ENCODE assay signal across 25 cellular contexts in the genomic region with DNA sequence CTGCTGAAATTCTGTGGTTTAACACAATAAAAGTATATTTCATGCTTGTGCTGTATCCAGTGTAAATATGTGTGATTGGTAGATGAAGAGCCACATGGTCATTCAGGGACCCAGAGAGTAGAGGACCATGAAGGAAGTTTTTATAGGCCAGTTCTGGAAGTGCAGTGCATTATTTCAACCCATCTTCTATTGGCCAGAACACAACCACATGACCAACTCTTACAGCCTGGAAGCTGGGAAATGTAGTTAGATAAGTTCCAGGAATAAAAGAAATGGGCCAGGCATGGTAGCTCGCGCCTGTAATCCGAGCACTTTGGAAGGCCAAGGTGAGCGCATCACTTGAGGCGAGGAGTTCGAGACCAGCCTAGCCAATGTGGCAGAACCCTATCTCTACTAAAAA. TPM values are rescaled to one million over a fixed set of nuclear protein-coding genes. Genes with fewer than 3 reads are reported as not detected.
A peak's percentile ranks its signal among the peaks of the same experiment; 100 is the strongest.
DNase-seq lines count a peak whose midpoint lies in the region; ATAC-seq, FAIRE-seq and TF ChIP-seq lines count a peak whose summit lies in the region.
"Had no signal": no experiment of that assay in that cellular context is flagged by ENCODE, and none has a peak within 500 bp of the region (broad histone marks: within the 10 kb centered on the region; RNA-seq: fewer than 3 reads in every experiment).

No MANE protein-coding gene starts in this region.

- H3K4me2 ChIP-seq in GM23338: no peak overlapping the region
- no peak overlapping the region for H3K4me2 ChIP-seq in K562 (ENCODE audit: insufficient read depth, low read length)
- H3K4me2 ChIP-seq: BLaER1 treated with 17β-estradiol and CSF1 and Interleukin-3, amounts not matched to agents 10 nM and 100 nM had no signal

- no peak overlapping the region for H3K9ac ChIP-seq in K562 (ENCODE audit: insufficient read depth in 1 of 2, low read depth in 2 of 2, low read length in 2 of 2)
- H3K9ac ChIP-seq: BLaER1 treated with 17β-estradiol and CSF1 and Interleukin-3, amounts not matched to agents 10 nM and 100 nM had no signal

- no TSS peak for BruUV-seq in K562 (replicated peaks; lab: Mats Ljungman, UMichigan)

- DNase-seq in GM23338 (ENCODE audit: low spot score) (peak; percentile 41), M059J (ENCODE audit: low read depth) (peak; percentile 9), K562 (ENCODE audit: extremely low read depth in 1 of 4, low spot score in 3 of 4) (no peak), islet precursor cell (peak; percentile 20), RCC 7860 (ENCODE audit: low spot score) (no peak), head of caudate nucleus (no peak)
- no peak for DNase-seq in activated naive CD4-positive, alpha-beta T cell treated with anti-CD3 and anti-CD28 coated beads, Interleukin-2, amount 10 ng/mL, durations not matched to agents 7 days and 5 days
- DNase-seq: AML-193; CD4-positive, alpha-beta T cell; GOT3; KBM-7; MG63; NCI-H2029; NCI-H446; NCI-H524 treated with DMSO at 0.1 percent for 48 hours; NCI-H774; RPMI8226; SHP77 had no signal

- peaks cover 3% of the 10 kb centered on the region for H3K27me3 Mint-ChIP-seq in GM23338 (ENCODE audit: insufficient read depth, low read depth, poor library complexity)
- no peaks in the 10 kb centered on the region for H3K27me3 Mint-ChIP-seq in activated naive CD4-positive, alpha-beta T cell treated with anti-CD3 and anti-CD28 coated beads, Interleukin-2, amount 10 ng/mL, durations not matched to agents 7 days and 5 days
- H3K27me3 Mint-ChIP-seq: CD4-positive, alpha-beta T cell had no signal

- intact Hi-C loops in K562 (cut with micrococcal nuclease) (no loop called here), head of caudate nucleus (cut with DNase I) (no loop called here)

- H3K9me1 ChIP-seq in K562 (ENCODE audit: control insufficient read depth, insufficient read depth, low read length): no peaks in the 10 kb centered on the region

- no peak for TF ChIP-seq EP300 in K562 (IDR thresholded peaks at IDR 0.05; ENCODE audit: low read length)

- TF ChIP-seq RAD21 in K562 (CRISPR knock-in tag; conservative IDR thresholded peaks at IDR 0.05 in 1 of 2, IDR thresholded peaks at IDR 0.05 in 1 of 2): no peak

- H3F3A ChIP-seq in GM23338 (replicated peaks; ENCODE audit: low read depth): no peaks in the 10 kb centered on the region

- no peaks in the 10 kb centered on the region for H3K9me3 Mint-ChIP-seq in GM23338
- H3K9me3 Mint-ChIP-seq in activated naive CD4-positive, alpha-beta T cell treated with anti-CD3 and anti-CD28 coated beads, Interleukin-2, amount 10 ng/mL, durations not matched to agents 7 days and 5 days: no peaks in the 10 kb centered on the region
- H3K9me3 Mint-ChIP-seq: CD4-positive, alpha-beta T cell had no signal

- WGBS in K562 (ENCODE audit: insufficient coverage, low coverage, missing lambda C conversion rate): 6% methylated on average over 6 of the region's 6 CpGs

- CTCF ChIA-PET in K562 (lab: Yijun Ruan, JAX; ENCODE audit: low intra/inter-chr PET ratio): no interaction called here
- CTCF ChIA-PET in activated naive CD4-positive, alpha-beta T cell treated with anti-CD3 and anti-CD28 coated beads, Interleukin-2, amount 10 ng/mL, durations not matched to agents 7 days and 5 days (lab: Charles Lee): interaction anchor here (1.5 kb wide), 1 partner anchor 10 kb away, joined by 7 read pairs; no protein-coding TSS in a partner anchor

- no peak overlapping the region for H3K4me3 Mint-ChIP-seq in GM23338
- no peak overlapping the region for H3K4me3 Mint-ChIP-seq in activated naive CD4-positive, alpha-beta T cell treated with anti-CD3 and anti-CD28 coated beads, Interleukin-2, amount 10 ng/mL, durations not matched to agents 7 days and 5 days
- H3K4me3 Mint-ChIP-seq: CD4-positive, alpha-beta T cell had no signal

- no peaks in the 10 kb centered on the region for H3K9me2 ChIP-seq in GM23338 (ENCODE audit: insufficient read depth)

- H3K9me3 ChIP-seq in K562 (replicated peaks; ENCODE audit: control insufficient read depth, insufficient read depth, low read depth, low read length): no peaks in the 10 kb centered on the region
- H3K9me3 ChIP-seq: BLaER1 treated with 17β-estradiol and CSF1 and Interleukin-3, amounts not matched to agents 10 nM and 100 nM; MG63 had no signal

- H2AFZ ChIP-seq in GM23338 (no peak overlapping the region), K562 (ENCODE audit: low read depth, low read length) (no peak overlapping the region)

- H3K79me2 ChIP-seq in GM23338 (replicated peaks; ENCODE audit: insufficient read depth): no peaks in the 10 kb centered on the region
- H3K79me2 ChIP-seq in K562 (ENCODE audit: control insufficient read depth, insufficient read depth, low read length): no peaks in the 10 kb centered on the region

- H3K36me3 ChIP-seq in GM23338 (ENCODE audit: insufficient read depth): no peaks in the 10 kb centered on the region
- no peaks in the 10 kb centered on the region for H3K36me3 ChIP-seq in K562 (ENCODE audit: control insufficient read depth, insufficient read depth, low read length)
- H3K36me3 ChIP-seq: BLaER1 treated with 17β-estradiol and CSF1 and Interleukin-3, amounts not matched to agents 10 nM and 100 nM; MG63 had no signal

- no peaks in the 10 kb centered on the region for H3K36me3 Mint-ChIP-seq in GM23338 (ENCODE audit: low read depth)
- no peaks in the 10 kb centered on the region for H3K36me3 Mint-ChIP-seq in activated naive CD4-positive, alpha-beta T cell treated with anti-CD3 and anti-CD28 coated beads, Interleukin-2, amount 10 ng/mL, durations not matched to agents 7 days and 5 days

- H3K4me3 ChIP-seq in GM23338: no peak overlapping the region
- H3K4me3 ChIP-seq in K562: no peak overlapping the region
- H3K4me3 ChIP-seq: BLaER1 treated with 17β-estradiol and CSF1 and Interleukin-3, amounts not matched to agents 10 nM and 100 nM; MG63 had no signal

- no peak overlapping the region for H3K27ac ChIP-seq in GM23338 (ENCODE audit: low read depth)
- H3K27ac ChIP-seq in K562 (ENCODE audit: extremely low read depth, low read depth, low read length): no peak overlapping the region
- H3K27ac ChIP-seq: BLaER1 treated with 17β-estradiol and CSF1 and Interleukin-3, amounts not matched to agents 10 nM and 100 nM; HL-60 had no signal

- FAIRE-seq in K562 (lab: Jason Lieb, UNC) (no peak), RCC 7860 (lab: Jason Lieb, UNC) (no peak)
- FAIRE-seq: A204.1, D721Med, G401.6, HepG2 had no signal

- in situ Hi-C loops in K562 (cut with MboI): no loop called here

- peaks cover 6% of the 10 kb centered on the region; the same call in 2 of the 3 replicates for H3K4me1 Mint-ChIP-seq in GM23338
- H3K4me1 Mint-ChIP-seq in activated naive CD4-positive, alpha-beta T cell treated with anti-CD3 and anti-CD28 coated beads, Interleukin-2, amount 10 ng/mL, durations not matched to agents 7 days and 5 days: peaks cover 2% of the 10 kb centered on the region

- no peak for TF ChIP-seq POLR2A in K562 (conservative IDR thresholded peaks at IDR 0.05)

- H4K20me1 ChIP-seq in GM23338 (replicated peaks; ENCODE audit: insufficient read depth) (no peaks in the 10 kb centered on the region), K562 (replicated peaks; ENCODE audit: control insufficient read depth, insufficient read depth, low read length) (no peaks in the 10 kb centered on the region)
- H4K20me1 ChIP-seq: BLaER1 treated with 17β-estradiol and CSF1 and Interleukin-3, amounts not matched to agents 10 nM and 100 nM had no signal

- H3K27me3 ChIP-seq in GM23338 (ENCODE audit: insufficient read depth) (no peaks in the 10 kb centered on the region), K562 (ENCODE audit: control insufficient read depth in 2 of 2, insufficient read depth in 2 of 2, low read length in 2 of 2) (peaks cover 6 to 10% of the 10 kb centered on the region in 2 experiments; a peak in 3 of 5 replicates)
- H3K27me3 ChIP-seq: BLaER1 treated with 17β-estradiol and CSF1 and Interleukin-3, amounts not matched to agents 10 nM and 100 nM; MG63 had no signal

- TF ChIP-seq CTCF in GM23338 (conservative IDR thresholded peaks at IDR 0.05; ENCODE audit: low read depth in 2 of 2) (no peak), K562 (IDR thresholded peaks at IDR 0.05 in 2 of 3, conservative IDR thresholded peaks at IDR 0.05 in 1 of 3; ENCODE audit: insufficient read depth in 2 of 3, low read depth in 1 of 3, low read length in 3 of 3) (no peak)

- H3K27ac Mint-ChIP-seq in GM23338: no peak overlapping the region
- H3K27ac Mint-ChIP-seq in activated naive CD4-positive, alpha-beta T cell treated with anti-CD3 and anti-CD28 coated beads, Interleukin-2, amount 10 ng/mL, durations not matched to agents 7 days and 5 days: no peak overlapping the region
- H3K27ac Mint-ChIP-seq: CD4-positive, alpha-beta T cell had no signal

- POLR2A ChIA-PET in K562 (lab: Yijun Ruan, JAX): interaction anchor here (0.5 kb wide), 1 partner anchor 1891 kb away, joined by 3 read pairs; no protein-coding TSS in a partner anchor

- ATAC-seq in GM23338 (peak; percentile 73), K562 (peak; percentile 83)
- ATAC-seq: HepG2 had no signal

- no peaks in the 10 kb centered on the region for H3K4me1 ChIP-seq in GM23338 (ENCODE audit: insufficient read depth)
- no peaks in the 10 kb centered on the region for H3K4me1 ChIP-seq in K562 (replicated peaks in 1 of 2; ENCODE audit: control insufficient read depth in 2 of 2, insufficient read depth in 2 of 2, low read length in 2 of 2)
- H3K4me1 ChIP-seq: BLaER1 treated with 17β-estradiol and CSF1 and Interleukin-3, amounts not matched to agents 10 nM and 100 nM had no signal

RNA-seq across cellular contexts. Expression of a gene that starts 21.4 kb away (rescaled TPM):
- total RNA-seq in GM23338 (2014; rRNA removed; shearing (Covaris generic)): 2.3 and 3.4 TPM in 2 replicates
- 0.63 and 0.70 TPM in 2 replicates for polyA plus RNA-seq in GM23338 (2016; fragmentation: Nextera tagmentation; extraction: Ambion mirVana)
- total RNA-seq in M059J (2014; rRNA removed; shearing (Covaris generic)): 2.1 and 2.7 TPM in 2 replicates
- total RNA-seq in K562 (2011; cell fraction: chromatin; rRNA removed; ENCODE audit: low replicate concordance): 0.09 and 0.19 TPM in 2 replicates
- total RNA-seq in K562 (2011; cell fraction: nucleolus; rRNA removed): under 0.01 and 0.13 TPM in 2 replicates
- 0.08 and 0.51 TPM in 2 replicates for total RNA-seq in K562 (2011; cell fraction: nucleoplasm; rRNA removed)
- total RNA-seq in K562 (2014; rRNA removed): 0.05 and 0.08 TPM in 2 replicates
- total RNA-seq in K562 (2014; rRNA removed; fragmentation: Illumina TruSeq; extraction: Trizol): 0.03 and 0.07 TPM in 2 replicates
- total RNA-seq in K562 (2015; rRNA removed; fragmentation: Illumina TruSeq; extraction: Trizol): under 0.01 TPM in 2 replicates
- 0.09 and 0.18 TPM in 2 replicates for total RNA-seq in K562 (2021)
- 0.09 and 0.14 TPM in 2 replicates for polyA plus RNA-seq in K562 (2011; rRNA removed)
- 0.03 and 0.04 TPM in 2 replicates for polyA plus RNA-seq in K562 (2011; cell fraction: cytosol; rRNA removed)
- 0.07 and 0.10 TPM in 2 replicates for polyA plus RNA-seq in K562 (2011; cell fraction: nucleus; rRNA removed)
- polyA plus RNA-seq in K562 (2012): 0.01 and 0.06 TPM in 2 replicates
- 0.03 and 0.07 TPM in 2 replicates for polyA plus RNA-seq in K562 (2014; fragmentation: Illumina TruSeq; extraction: Trizol)
- polyA plus RNA-seq in K562 (2014; fragmentation: Nextera tagmentation; extraction: Ambion mirVana): under 1 TPM in 1 of 2 experiments, not detected in 1; 0.03 TPM
- polyA plus RNA-seq in K562 (2014; rRNA removed): 0.01 TPM in 2 replicates
- 0.11 and 0.12 TPM in 2 replicates for polyA minus RNA-seq in K562 (2011; rRNA and poly(A)+ RNA removed)
- polyA minus RNA-seq in K562 (2011; cell fraction: cytosol; rRNA and poly(A)+ RNA removed): not detected in 2 replicates
- under 0.01 TPM in 1 of 2 replicates, not detected in the other for polyA minus RNA-seq in K562 (2011; cell fraction: nucleus; rRNA and poly(A)+ RNA removed)
- total RNA-seq: CD4-positive, alpha-beta T cell; HT-29 had no signal

Comparison
In these comparisons a context has a peak if more than half of its experiments do, and no peak if none do; other contexts are left out.
1. DNase-seq: peak in GM23338 (single experiment), M059J (single experiment) and islet precursor cell (single experiment); none in K562 (0 of 4), RCC 7860 (single experiment), activated naive CD4-positive, alpha-beta T cell treated with anti-CD3 and anti-CD28 coated beads, Interleukin-2, amount 10 ng/mL, durations not matched to agents 7 days and 5 days (single experiment) and head of caudate nucleus (0 of 42).